In the genomic region with DNA sequence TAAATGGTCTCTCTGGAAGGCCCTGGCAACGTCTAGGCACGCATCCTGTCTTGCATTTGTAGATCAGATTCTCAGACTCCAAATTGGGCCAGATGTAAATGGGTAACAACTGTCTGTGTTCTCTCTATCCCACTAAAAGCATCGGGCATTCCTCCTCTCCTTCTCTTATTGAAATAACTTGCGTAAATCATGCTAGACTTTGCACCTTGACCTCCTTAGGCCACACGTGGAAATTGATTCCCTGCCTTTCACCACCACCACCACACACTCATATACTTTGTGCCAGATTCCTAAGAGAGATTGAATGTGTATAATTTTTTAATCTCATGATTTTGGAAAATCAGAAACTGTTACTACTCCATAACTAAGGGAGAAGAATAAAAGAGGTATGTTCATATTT, we compare ENCODE assay signal across 31 cellular contexts.
"Had no signal": no experiment of that assay in that cellular context is flagged by ENCODE, and none has a peak within 500 bp of the region (broad histone marks: within the 10 kb centered on the region; RNA-seq: fewer than 3 reads in every experiment).

No MANE protein-coding gene starts in this region.

- ATAC-seq: activated CD8-positive, alpha-beta T cell treated with anti-CD3 and anti-CD28 coated beads for 36 hours; activated T-cell treated with anti-CD3 and anti-CD28 coated beads, Interleukin-2, amount 50 U/mL, for 72 hours; activated T-helper 17 cell treated with anti-CD3 and anti-CD28 coated beads, Interleukin-2, amount 50 U/mL, for 72 hours; Panc1 had no signal

- H3K9me3 ChIP-seq: MG63 had no signal

- H3K4me1 ChIP-seq: SJCRH30 had no signal

- H3K27me3 Mint-ChIP-seq: activated CD8-positive, alpha-beta T cell treated with anti-CD3 and anti-CD28 coated beads for 36 hours; activated naive CD8-positive, alpha-beta T cell treated with anti-CD3 and anti-CD28 coated beads for 36 hours; activated T-helper 17 cell treated with anti-CD3 and anti-CD28 coated beads, Interleukin-2, amount 50 U/mL, for 72 hours; central memory CD8-positive, alpha-beta T cell had no signal

- H3K27me3 ChIP-seq: brain microvascular endothelial cell, MG63 had no signal

- H3K27ac ChIP-seq: brain microvascular endothelial cell, SJCRH30, SK-N-MC, WERI-Rb-1 had no signal

- H3K36me3 Mint-ChIP-seq: activated naive CD8-positive, alpha-beta T cell treated with anti-CD3 and anti-CD28 coated beads for 36 hours had no signal

- H3K4me1 Mint-ChIP-seq: activated naive CD8-positive, alpha-beta T cell treated with anti-CD3 and anti-CD28 coated beads for 36 hours; activated T-helper 17 cell treated with anti-CD3 and anti-CD28 coated beads, Interleukin-2, amount 50 U/mL, for 72 hours; central memory CD8-positive, alpha-beta T cell had no signal

- H3K4me3 ChIP-seq: MG63, SJCRH30, SK-N-MC had no signal

- H3K27ac Mint-ChIP-seq: activated CD8-positive, alpha-beta T cell treated with anti-CD3 and anti-CD28 coated beads for 36 hours; activated naive CD8-positive, alpha-beta T cell treated with anti-CD3 and anti-CD28 coated beads for 36 hours; activated T-cell treated with anti-CD3 and anti-CD28 coated beads, Interleukin-2, amount 50 U/mL, for 72 hours; activated T-helper 17 cell treated with anti-CD3 and anti-CD28 coated beads, Interleukin-2, amount 50 U/mL, for 72 hours had no signal

- H3K4me3 Mint-ChIP-seq: activated CD8-positive, alpha-beta T cell treated with anti-CD3 and anti-CD28 coated beads for 36 hours; activated naive CD8-positive, alpha-beta T cell treated with anti-CD3 and anti-CD28 coated beads for 36 hours; activated T-cell treated with anti-CD3 and anti-CD28 coated beads, Interleukin-2, amount 50 U/mL, for 72 hours; activated T-helper 17 cell treated with anti-CD3 and anti-CD28 coated beads, Interleukin-2, amount 50 U/mL, for 72 hours; central memory CD8-positive, alpha-beta T cell had no signal

- DNase-seq: activated CD4-positive, alpha-beta T cell treated with anti-CD3 and anti-CD28 coated beads for 1 hour; activated CD4-positive, alpha-beta T cell treated with anti-CD3 and anti-CD28 coated beads for 48 hours; activated CD4-positive, alpha-beta T cell treated with anti-CD3 and anti-CD28 coated beads, Interleukin-2, amount 50 U/mL, for 4 hours; activated CD4-positive, CD25-positive, alpha-beta regulatory T cell; activated CD8-positive, alpha-beta T cell treated with anti-CD3 and anti-CD28 coated beads for 36 hours; activated effector memory CD4-positive, alpha-beta T cell treated with anti-CD3 and anti-CD28 coated beads, Interleukin-2, amount 50 U/mL, for 16 hours; activated naive CD4-positive, alpha-beta T cell; activated naive CD4-positive, alpha-beta T cell treated with anti-CD3 and anti-CD28 coated beads, Interleukin-2, amount 50 U/mL, for 16 hours; activated naive CD8-positive, alpha-beta T cell treated with anti-CD3 and anti-CD28 coated beads for 36 hours; activated T-cell treated with anti-CD3 and anti-CD28 coated beads, Interleukin-2, amount 50 U/mL, for 1 hour; activated T-cell treated with anti-CD3 and anti-CD28 coated beads, Interleukin-2, amount 50 U/mL, for 72 hours; amniotic stem cell; aorta; Kasumi-1; MG63; NCI-H1048; NCI-H1105 treated with DMSO at 0.1 percent for 48 hours; NCI-H1436; NCI-H1694; NCI-H2029; NCI-H345; NCI-H524 treated with DMSO at 0.1 percent for 48 hours; SHP77; SJCRH30; T1000; WERI-Rb-1 had no signal

- H3K9me3 Mint-ChIP-seq: activated CD8-positive, alpha-beta T cell treated with anti-CD3 and anti-CD28 coated beads for 36 hours; activated naive CD8-positive, alpha-beta T cell treated with anti-CD3 and anti-CD28 coated beads for 36 hours; activated T-cell treated with anti-CD3 and anti-CD28 coated beads, Interleukin-2, amount 50 U/mL, for 72 hours; activated T-helper 17 cell treated with anti-CD3 and anti-CD28 coated beads, Interleukin-2, amount 50 U/mL, for 72 hours; central memory CD8-positive, alpha-beta T cell had no signal

- H3K36me3 ChIP-seq: brain microvascular endothelial cell, MG63, SJCRH30 had no signal
